ENCODE assay signal across 21 cellular contexts in genomic region chr9:8651126-8651525, GRCh38.
DNase-seq lines count a peak whose midpoint lies in the region; ATAC-seq and TF ChIP-seq lines count a peak whose summit lies in the region.
"Had no signal": no experiment of that assay in that cellular context is flagged by ENCODE, and none has a peak within 500 bp of the region (broad histone marks: within the 10 kb centered on the region; RNA-seq: fewer than 3 reads in every experiment).

No MANE protein-coding gene starts in this region.

- TF ChIP-seq RAD21 in neural cell (conservative IDR thresholded peaks at IDR 0.05) = no peak

- no peak overlapping the region for H3K4me2 ChIP-seq in neural cell (ENCODE audit: low read length)
- H3K4me2 ChIP-seq: A549 had no signal

- H3K36me3 ChIP-seq in neural cell (ENCODE audit: insufficient read depth, low read length) (no peaks in the 10 kb centered on the region), esophagus squamous epithelium (no peaks in the 10 kb centered on the region)

- H3K79me2 ChIP-seq in neural cell (replicated peaks; ENCODE audit: insufficient read depth, low read length) = peaks cover 23% of the 10 kb centered on the region

- TF ChIP-seq POLR2A in GM18505 (IDR thresholded peaks at IDR 0.05; ENCODE audit: borderline replicate concordance, extremely low read depth, insufficient read depth, insufficient read length) (no peak), esophagus squamous epithelium (IDR thresholded peaks at IDR 0.05) (no peak)

- H3F3A ChIP-seq in neural cell (ENCODE audit: insufficient read depth, low read length, poor library complexity, severe bottlenecking) = no peaks in the 10 kb centered on the region

- TF ChIP-seq CTCF in neural cell (IDR thresholded peaks at IDR 0.05; ENCODE audit: poor library complexity, severe bottlenecking) (no peak), esophagus squamous epithelium (IDR thresholded peaks at IDR 0.05) (no peak)

- H3K9me3 ChIP-seq in neural cell (ENCODE audit: low read length) (no peaks in the 10 kb centered on the region), esophagus squamous epithelium (no peaks in the 10 kb centered on the region)
- H3K9me3 ChIP-seq: A549, Caco-2 had no signal

- ATAC-seq in HG02973 (IDR thresholded peaks at IDR 0.05; ENCODE audit: unreplicated experiment) (no peak), GM18505 (IDR thresholded peaks at IDR 0.05; ENCODE audit: unreplicated experiment) (no peak)
- ATAC-seq: A549, GM12878, GM23338 had no signal

- H3K9me2 ChIP-seq in neural cell (ENCODE audit: insufficient read depth, low read length) = no peaks in the 10 kb centered on the region

- H3K9ac ChIP-seq in neural cell (ENCODE audit: low read length) = no peak overlapping the region

- TF ChIP-seq EP300 in neural cell (conservative IDR thresholded peaks at IDR 0.05; ENCODE audit: poor library complexity, severe bottlenecking) = no peak

- no peaks in the 10 kb centered on the region for H4K20me1 ChIP-seq in neural cell (ENCODE audit: insufficient read depth)

- H3K4me3 ChIP-seq in neural cell (ENCODE audit: low read length) (no peak overlapping the region), esophagus squamous epithelium (no peak overlapping the region)
- H3K4me3 ChIP-seq: A549, GM12878, GM23338 had no signal

- no peaks in the 10 kb centered on the region for H3K27me3 ChIP-seq in neural cell (ENCODE audit: insufficient read depth, low read depth, low read length)
- H3K27me3 ChIP-seq in esophagus squamous epithelium = no peaks in the 10 kb centered on the region

- H3K27ac ChIP-seq in neural cell (ENCODE audit: low read length) (peak overlapping the region; percentile 8), esophagus squamous epithelium (no peak overlapping the region)
- H3K27ac ChIP-seq: A549 had no signal

- no peaks in the 10 kb centered on the region for H3K4me1 ChIP-seq in esophagus squamous epithelium
- H3K4me1 ChIP-seq: A549, Caco-2 had no signal

- intact Hi-C loops in esophagus squamous epithelium (cut with DNase I) = no loop called here

- peak; percentile 33 for DNase-seq in NCI-H2227 (lab: John Stamatoyannopoulos, UW; ENCODE audit: unreplicated experiment)
- DNase-seq in cerebellum (ENCODE audit: low spot score) = peak; percentile 12
- DNase-seq in esophagus squamous epithelium (lab: John Stamatoyannopoulos, UW) = no peak
- no peak for DNase-seq in activated T-cell treated with anti-CD3 and anti-CD28 coated beads for 4 hours
- DNase-seq: AML-193; Caco-2; CD4-positive, alpha-beta memory T cell; GDM1; H9; NCI-H1105; NCI-H1930; NCI-H2107; NCI-H526 treated with DMSO at 0.1 percent for 48 hours; Right ventricle myocardium superior; RPMI8226 had no signal

- WGBS in esophagus squamous epithelium, 2 donors = 55 to 65% methylated on average over 8 of the region's 8 CpGs

- H2AFZ ChIP-seq in neural cell (ENCODE audit: low read depth, low read length) = no peak overlapping the region
- H2AFZ ChIP-seq: GM23338 had no signal

TF ChIP-seq in neural cell, 6 proteins besides CTCF, POLR2A, EP300 and RAD21:
- TF ChIP-seq MXI1 (conservative IDR thresholded peaks at IDR 0.05; ENCODE audit: poor library complexity, severe bottlenecking) (no peak), TAF1 (IDR thresholded peaks at IDR 0.05; ENCODE audit: low read depth) (no peak), EZH2 (IDR thresholded peaks at IDR 0.05; ENCODE audit: borderline replicate concordance, insufficient read depth, low read length, poor library complexity, severe bottlenecking) (no peak), POLR2AphosphoS5 (IDR thresholded peaks at IDR 0.05) (no peak), SMC3 (conservative IDR thresholded peaks at IDR 0.05; ENCODE audit: poor library complexity) (no peak), REST (IDR thresholded peaks at IDR 0.05; ENCODE audit: borderline replicate concordance) (no peak)
TF ChIP-seq in neural cell: peak in this region for 0.

Comparison
In these comparisons a context has a peak if more than half of its experiments do, and no peak if none do; other contexts are left out.
1. DNase-seq: peak in NCI-H2227 (single experiment) and cerebellum (single experiment); none in esophagus squamous epithelium (single experiment) and activated T-cell treated with anti-CD3 and anti-CD28 coated beads for 4 hours (single experiment).